In genomic region chr3:46086083-46086437, GRCh38 we compare ENCODE assay signal across 18 cellular contexts. TPM values are rescaled to one million over a fixed set of nuclear protein-coding genes. Genes with fewer than 3 reads are reported as not detected.
A peak's percentile ranks its signal among the peaks of the same experiment; 100 is the strongest.
DNase-seq lines count a peak whose midpoint lies in the region; ATAC-seq and TF ChIP-seq lines count a peak whose summit lies in the region.
"Had no signal": no experiment of that assay in that cellular context is flagged by ENCODE, and none has a peak within 500 bp of the region (broad histone marks: within the 10 kb centered on the region; RNA-seq: fewer than 3 reads in every experiment).

No MANE protein-coding gene starts in this region.

- no peak overlapping the region for H3K27ac ChIP-seq in hepatocyte
- H3K27ac ChIP-seq: C4-2B, GM23248, HL-60 had no signal

- H3K27me3 ChIP-seq in hepatocyte, result no peaks in the 10 kb centered on the region

- no peaks in the 10 kb centered on the region for H3K36me3 ChIP-seq in hepatocyte (replicated peaks; ENCODE audit: insufficient read depth, low read depth)

- H3K9me3 Mint-ChIP-seq in activated CD8-positive, alpha-beta memory T cell treated with anti-CD3 and anti-CD28 coated beads, Interleukin-2, amount 10 ng/mL, durations not matched to agents 7 days and 5 days (ENCODE audit: low read depth), result no peaks in the 10 kb centered on the region
- peaks cover 0 to 1% (median 0%) of the 10 kb centered on the region in 7 donors for H3K9me3 Mint-ChIP-seq in CD14-positive monocyte
- no peaks in the 10 kb centered on the region for H3K9me3 Mint-ChIP-seq in dendritic cell treated with granulocyte-macrophage colony-stimulating factor and Interleukin-4, amounts not matched to agents 40 ng/mL and 50 ng/mL, for 4 days
- H3K9me3 Mint-ChIP-seq in stimulated activated effector memory CD8-positive, alpha-beta T cell treated with anti-CD3 and anti-CD28 coated beads, Interleukin-12 subunit alpha, Interleukin-12 subunit beta, amount 100 ng/mL, for 72 hours, result no peaks in the 10 kb centered on the region
- H3K9me3 Mint-ChIP-seq: CD8-positive, alpha-beta memory T cell had no signal

- H3K36me3 Mint-ChIP-seq in activated CD8-positive, alpha-beta memory T cell treated with anti-CD3 and anti-CD28 coated beads, Interleukin-2, amount 10 ng/mL, durations not matched to agents 7 days and 5 days, result peaks cover 7% of the 10 kb centered on the region
- H3K36me3 Mint-ChIP-seq in CD14-positive monocyte, result peaks cover 9 to 12% of the 10 kb centered on the region in 2 donors
- H3K36me3 Mint-ChIP-seq in dendritic cell treated with granulocyte-macrophage colony-stimulating factor and Interleukin-4, amounts not matched to agents 40 ng/mL and 50 ng/mL, for 4 days (ENCODE audit: low read depth), result no peaks in the 10 kb centered on the region
- peaks cover 7% of the 10 kb centered on the region for H3K36me3 Mint-ChIP-seq in stimulated activated effector memory CD8-positive, alpha-beta T cell treated with anti-CD3 and anti-CD28 coated beads, Interleukin-12 subunit alpha, Interleukin-12 subunit beta, amount 100 ng/mL, for 72 hours

- no peak overlapping the region for H3K4me3 Mint-ChIP-seq in activated CD8-positive, alpha-beta memory T cell treated with anti-CD3 and anti-CD28 coated beads, Interleukin-2, amount 10 ng/mL, durations not matched to agents 7 days and 5 days
- no peak overlapping the region for H3K4me3 Mint-ChIP-seq in CD14-positive monocyte
- H3K4me3 Mint-ChIP-seq in dendritic cell treated with granulocyte-macrophage colony-stimulating factor and Interleukin-4, amounts not matched to agents 40 ng/mL and 50 ng/mL, for 4 days, result no peak overlapping the region
- no peak overlapping the region for H3K4me3 Mint-ChIP-seq in stimulated activated effector memory CD8-positive, alpha-beta T cell treated with anti-CD3 and anti-CD28 coated beads, Interleukin-12 subunit alpha, Interleukin-12 subunit beta, amount 100 ng/mL, for 72 hours
- H3K4me3 Mint-ChIP-seq: B cell; CD8-positive, alpha-beta memory T cell had no signal

- no peaks in the 10 kb centered on the region for H4K20me1 ChIP-seq in hepatocyte (ENCODE audit: insufficient read depth, poor library complexity, severe bottlenecking)

- H3K27me3 Mint-ChIP-seq in activated CD8-positive, alpha-beta memory T cell treated with anti-CD3 and anti-CD28 coated beads, Interleukin-2, amount 10 ng/mL, durations not matched to agents 7 days and 5 days, result peaks cover 8% of the 10 kb centered on the region
- H3K27me3 Mint-ChIP-seq in CD14-positive monocyte (ENCODE audit: low read depth in 3 of 3), result peaks cover 0 to 8% (median 2%) of the 10 kb centered on the region in 3 donors
- H3K27me3 Mint-ChIP-seq in dendritic cell treated with granulocyte-macrophage colony-stimulating factor and Interleukin-4, amounts not matched to agents 40 ng/mL and 50 ng/mL, for 4 days, result no peaks in the 10 kb centered on the region
- H3K27me3 Mint-ChIP-seq: B cell had no signal

- no peak for ATAC-seq in activated CD8-positive, alpha-beta memory T cell treated with anti-CD3 and anti-CD28 coated beads, Interleukin-2, amount 10 ng/mL, durations not matched to agents 7 days and 5 days
- no peak for ATAC-seq in stimulated activated effector memory CD8-positive, alpha-beta T cell treated with anti-CD3 and anti-CD28 coated beads, Interleukin-12 subunit alpha, Interleukin-12 subunit beta, amount 100 ng/mL, for 72 hours
- ATAC-seq: HCT116 had no signal

- H3K9me2 ChIP-seq in hepatocyte (replicated peaks; ENCODE audit: insufficient read depth), result no peaks in the 10 kb centered on the region

- peak; percentile 38 for DNase-seq in activated CD8-positive, alpha-beta memory T cell treated with anti-CD3 and anti-CD28 coated beads, Interleukin-2, amount 10 ng/mL, durations not matched to agents 7 days and 5 days
- DNase-seq in activated CD8-positive, alpha-beta memory T cell treated with anti-CD3 and anti-CD28 coated beads, Interleukin-2, amount 50 U/mL, for 48 hours, result no peak
- DNase-seq in CD14-positive monocyte (ENCODE audit: low spot score), result no peak
- DNase-seq in stimulated activated effector memory CD8-positive, alpha-beta T cell treated with anti-CD3 and anti-CD28 coated beads, Interleukin-12 subunit alpha, Interleukin-12 subunit beta, amount 100 ng/mL, for 72 hours (ENCODE audit: low spot score in 2 of 2), result peak in 1 of 2 donors; percentile 42
- no peak for DNase-seq in activated effector memory CD4-positive, alpha-beta T cell treated with Interleukin-2 at 50 U/mL for 16 hours
- DNase-seq in NOMO-1 (lab: John Stamatoyannopoulos, UW; ENCODE audit: unreplicated experiment in 2 of 2), result no peak
- no peak for DNase-seq in hepatocyte (ENCODE audit: low spot score)
- DNase-seq: ACHN; Caco-2; CD8-positive, alpha-beta memory T cell; GF-D8 had no signal

- intact Hi-C loops in CD14-positive monocyte (cut with micrococcal nuclease), result loop anchor here (5.0 kb wide), 5 partner anchors 106 to 356 kb away; partner anchors contain the start of genes CCR1 (in 2 of the 2) and CCR5 (in 1 of the 2)
- intact Hi-C loops in dendritic cell treated with granulocyte-macrophage colony-stimulating factor and Interleukin-4, amounts not matched to agents 40 ng/mL and 50 ng/mL, for 4 days (cut with micrococcal nuclease), result no loop called here

- WGBS in hepatocyte (ENCODE audit: low lambda C conversion rate, missing lambda C conversion rate), result 96% methylated on average over 4 of the region's 4 CpGs

- no peak overlapping the region for H2AFZ ChIP-seq in hepatocyte
- H2AFZ ChIP-seq: GM23248 had no signal

- H3K79me2 ChIP-seq in hepatocyte, result no peaks in the 10 kb centered on the region

- H3K4me3 ChIP-seq in hepatocyte, result no peak overlapping the region
- H3K4me3 ChIP-seq: GM23248 had no signal

- H3K9me3 ChIP-seq in hepatocyte (ENCODE audit: low read depth), result no peaks in the 10 kb centered on the region
- H3K9me3 ChIP-seq: Caco-2 had no signal

- H3K4me2 ChIP-seq in hepatocyte, result no peak overlapping the region

- no peak overlapping the region for H3K27ac Mint-ChIP-seq in activated CD8-positive, alpha-beta memory T cell treated with anti-CD3 and anti-CD28 coated beads, Interleukin-2, amount 10 ng/mL, durations not matched to agents 7 days and 5 days
- peak overlapping the region in 4 of 7 donors; percentile 36 to 77 (median 70) for H3K27ac Mint-ChIP-seq in CD14-positive monocyte
- peak overlapping the region; percentile 76 for H3K27ac Mint-ChIP-seq in dendritic cell treated with granulocyte-macrophage colony-stimulating factor and Interleukin-4, amounts not matched to agents 40 ng/mL and 50 ng/mL, for 4 days
- peak overlapping the region; percentile 7 for H3K27ac Mint-ChIP-seq in stimulated activated effector memory CD8-positive, alpha-beta T cell treated with anti-CD3 and anti-CD28 coated beads, Interleukin-12 subunit alpha, Interleukin-12 subunit beta, amount 100 ng/mL, for 72 hours
- H3K27ac Mint-ChIP-seq: B cell had no signal

- no peaks in the 10 kb centered on the region for H3K4me1 ChIP-seq in hepatocyte (ENCODE audit: insufficient read depth)
- H3K4me1 ChIP-seq: Caco-2 had no signal

- H3K4me1 Mint-ChIP-seq in activated CD8-positive, alpha-beta memory T cell treated with anti-CD3 and anti-CD28 coated beads, Interleukin-2, amount 10 ng/mL, durations not matched to agents 7 days and 5 days, result peaks cover 51% of the 10 kb centered on the region
- H3K4me1 Mint-ChIP-seq in CD14-positive monocyte, result peaks cover 51% of the 10 kb centered on the region
- peaks cover 74% of the 10 kb centered on the region for H3K4me1 Mint-ChIP-seq in dendritic cell treated with granulocyte-macrophage colony-stimulating factor and Interleukin-4, amounts not matched to agents 40 ng/mL and 50 ng/mL, for 4 days (ENCODE audit: low read depth)
- peaks cover 42% of the 10 kb centered on the region for H3K4me1 Mint-ChIP-seq in stimulated activated effector memory CD8-positive, alpha-beta T cell treated with anti-CD3 and anti-CD28 coated beads, Interleukin-12 subunit alpha, Interleukin-12 subunit beta, amount 100 ng/mL, for 72 hours

- CTCF ChIA-PET in activated CD8-positive, alpha-beta memory T cell treated with anti-CD3 and anti-CD28 coated beads, Interleukin-2, amount 10 ng/mL, durations not matched to agents 7 days and 5 days (lab: Charles Lee), result interaction anchor here (1.1 to 8.7 kb wide), 8 partner anchors 10 to 294 kb away, joined by 3 to 98 read pairs (median 6); partner anchors contain the start of genes CCR1 and CCR5

- TF ChIP-seq CTCF in CD14-positive monocyte (IDR thresholded peaks at IDR 0.05) (no peak), hepatocyte (IDR thresholded peaks at IDR 0.05; ENCODE audit: poor library complexity) (no peak)

RNA-seq across cellular contexts. Expression of gene XCR1, which starts 58.8 kb away (rescaled TPM):
- total RNA-seq in activated CD8-positive, alpha-beta memory T cell treated with anti-CD3 and anti-CD28 coated beads, Interleukin-2, amount 10 ng/mL, durations not matched to agents 7 days and 5 days, result not detected
- polyA plus RNA-seq in CD14-positive monocyte, result under 1 TPM; 0.03 to 0.05 TPM
- total RNA-seq in hepatocyte, result 0.27 and 0.40 TPM in 2 replicates
- 0.30 and 0.86 TPM in 2 replicates for polyA plus RNA-seq in hepatocyte
- total RNA-seq: A172; B cell; Caco-2; CD8-positive, alpha-beta memory T cell; GM23248 had no signal
- polyA plus RNA-seq: CD8-positive, alpha-beta memory T cell; GM23248 had no signal
